Comparison of ENCODE assay signal across 23 cellular contexts in the genomic region with DNA sequence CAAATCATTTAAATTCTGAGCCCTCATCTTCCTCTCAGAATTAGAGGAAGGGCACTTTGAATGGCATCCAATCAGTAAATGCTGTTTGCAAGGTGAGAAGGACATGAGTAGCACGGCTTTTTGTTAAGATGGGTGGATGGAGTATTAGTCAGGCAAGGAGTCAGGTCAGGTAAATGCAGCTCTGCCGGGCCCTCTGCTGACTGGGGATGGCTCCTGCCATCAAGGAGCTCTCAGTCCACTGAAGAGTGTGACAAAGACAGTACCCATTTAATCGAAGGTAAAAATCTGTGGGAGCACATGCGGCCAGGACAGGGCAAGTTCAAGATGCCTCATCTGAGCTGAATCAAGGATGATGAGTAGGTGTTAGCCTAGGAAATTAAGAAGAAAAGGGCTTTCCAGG.
"Had no signal": no experiment of that assay in that cellular context is flagged by ENCODE, and none has a peak within 500 bp of the region (broad histone marks: within the 10 kb centered on the region; RNA-seq: fewer than 3 reads in every experiment).

No MANE protein-coding gene starts in this region.

- H3K27ac Mint-ChIP-seq: naive thymus-derived CD4-positive, alpha-beta T cell; nephron progenitor cell; stimulated activated naive B cell treated with anti-CD40 and anti-IgM and Interleukin-4, amounts not matched to agents 10 μg/mL and 1 μg/mL and 100 μg/mL, for 72 hours had no signal

- H3K4me1 Mint-ChIP-seq: stimulated activated naive B cell treated with anti-CD40 and anti-IgM and Interleukin-4, amounts not matched to agents 10 μg/mL and 1 μg/mL and 100 μg/mL, for 72 hours; stimulated activated naive CD8-positive, alpha-beta T cell treated with anti-CD3 and anti-CD28 coated beads, Interleukin-15, amount 100 ng/mL, for 72 hours had no signal

- DNase-seq: effector CD4-positive, alpha-beta T cell; heart right ventricle; hypothalamus; kidney; left cardiac atrium; left ventricle myocardium superior; naive thymus-derived CD4-positive, alpha-beta T cell; nephron progenitor cell; psoas muscle; retina; right lobe of liver; spleen; stimulated activated CD4-positive, alpha-beta T cell treated with anti-CD3 and anti-CD28 coated beads, Interleukin-15, amount 100 ng/mL, for 24 hours; stimulated activated CD4-positive, alpha-beta T cell treated with anti-CD3 and anti-CD28 coated beads, Interleukin-1b, Interleukin-23, amount 100 ng/mL, for 48 hours; stimulated activated CD4-positive, alpha-beta T cell treated with anti-CD3 and anti-CD28 coated beads, Interleukin-4, amount 100 ng/mL, for 4 hours; stimulated activated naive B cell treated with anti-CD40 and anti-IgM and Interleukin-4, amounts not matched to agents 10 μg/mL and 1 μg/mL and 100 μg/mL, for 72 hours; stimulated activated naive CD8-positive, alpha-beta T cell treated with anti-CD3 and anti-CD28 coated beads, Interleukin-15, amount 100 ng/mL, for 72 hours; transverse colon had no signal

- H3K27me3 ChIP-seq: neutrophil, right lobe of liver, spleen, transverse colon had no signal

- H3K27ac ChIP-seq: coronary artery, heart right ventricle, neutrophil, psoas muscle, right lobe of liver, spleen, thoracic aorta, transverse colon had no signal

- H3K4me3 Mint-ChIP-seq: naive thymus-derived CD4-positive, alpha-beta T cell; nephron progenitor cell; stimulated activated naive B cell treated with anti-CD40 and anti-IgM and Interleukin-4, amounts not matched to agents 10 μg/mL and 1 μg/mL and 100 μg/mL, for 72 hours; stimulated activated naive CD8-positive, alpha-beta T cell treated with anti-CD3 and anti-CD28 coated beads, Interleukin-15, amount 100 ng/mL, for 72 hours had no signal

- H3K4me3 ChIP-seq: coronary artery, heart right ventricle, lung, psoas muscle, right lobe of liver, spleen, thoracic aorta, transverse colon had no signal

- H3K9me3 ChIP-seq: heart right ventricle, neutrophil, psoas muscle, right lobe of liver, spleen, thoracic aorta, transverse colon had no signal

- H3K27me3 Mint-ChIP-seq: stimulated activated naive B cell treated with anti-CD40 and anti-IgM and Interleukin-4, amounts not matched to agents 10 μg/mL and 1 μg/mL and 100 μg/mL, for 72 hours; stimulated activated naive CD8-positive, alpha-beta T cell treated with anti-CD3 and anti-CD28 coated beads, Interleukin-15, amount 100 ng/mL, for 72 hours had no signal

- ATAC-seq: esophagus mucosa; heart right ventricle; left cardiac atrium; left ventricle myocardium superior; naive thymus-derived CD4-positive, alpha-beta T cell; psoas muscle; right lobe of liver; stimulated activated naive B cell treated with anti-CD40 and anti-IgM and Interleukin-4, amounts not matched to agents 10 μg/mL and 1 μg/mL and 100 μg/mL, for 72 hours; stimulated activated naive CD8-positive, alpha-beta T cell treated with anti-CD3 and anti-CD28 coated beads, Interleukin-15, amount 100 ng/mL, for 72 hours had no signal

- H3K4me1 ChIP-seq: heart right ventricle, psoas muscle, right lobe of liver, spleen, transverse colon had no signal

- H3K36me3 ChIP-seq: heart right ventricle, neutrophil, right lobe of liver, spleen, thoracic aorta, transverse colon had no signal

- H3K36me3 Mint-ChIP-seq: naive thymus-derived CD4-positive, alpha-beta T cell; stimulated activated naive B cell treated with anti-CD40 and anti-IgM and Interleukin-4, amounts not matched to agents 10 μg/mL and 1 μg/mL and 100 μg/mL, for 72 hours had no signal

- H3K9me3 Mint-ChIP-seq: nephron progenitor cell; stimulated activated naive B cell treated with anti-CD40 and anti-IgM and Interleukin-4, amounts not matched to agents 10 μg/mL and 1 μg/mL and 100 μg/mL, for 72 hours had no signal
